1 cellular context compared by ENCODE assay signal in genomic region chr9:87542180-87542579, GRCh38.
TF ChIP-seq lines count a peak whose summit lies in the region.

No MANE protein-coding gene starts in this region.

TF ChIP-seq in GM12878, 131 proteins besides CTCF, POLR2A, EP300 and RAD21 (continued from another document):
- TF ChIP-seq NFIC (IDR thresholded peaks at IDR 0.05; ENCODE audit: low read depth, low read length) = peak; percentile 37; the same call in 1 of the 2 replicates
- 0 out of 2 replicates have a peak, but pooled peaks have one; percentile 20 for TF ChIP-seq RUNX3 (IDR thresholded peaks at IDR 0.05; ENCODE audit: low read length)
- no peak for TF ChIP-seq REST (IDR thresholded peaks at IDR 0.05; ENCODE audit: low read depth, low read length)
- peak; percentile 29; the same call in 1 of the 2 replicates for TF ChIP-seq EED (IDR thresholded peaks at IDR 0.05; ENCODE audit: low read depth)
